Comparison of ENCODE assay signal across 2 cellular contexts in genomic region chr15:80153900-80154299, GRCh38.
TF ChIP-seq lines count a peak whose summit lies in the region.

No MANE protein-coding gene starts in this region.

TF ChIP-seq in IMR-90, 13 proteins besides CTCF, POLR2A, EP300 and RAD21:
- no peak for TF ChIP-seq RFX5 (IDR thresholded peaks at IDR 0.05; ENCODE audit: low read depth, low read length)
- no peak for TF ChIP-seq CEBPB (IDR thresholded peaks at IDR 0.05; ENCODE audit: low read depth, low read length)
- no peak for TF ChIP-seq BHLHE40 (IDR thresholded peaks at IDR 0.05; ENCODE audit: low read depth, low read length)
- TF ChIP-seq CHD1 (IDR thresholded peaks at IDR 0.05; ENCODE audit: low read depth, low read length) = no peak
- no peak for TF ChIP-seq MAZ (IDR thresholded peaks at IDR 0.05; ENCODE audit: borderline replicate concordance, low read depth, low read length)
- no peak for TF ChIP-seq RCOR1 (IDR thresholded peaks at IDR 0.05; ENCODE audit: insufficient replicate concordance, low read length)
- TF ChIP-seq ELK1 (IDR thresholded peaks at IDR 0.05; ENCODE audit: borderline replicate concordance, low read depth, low read length) = no peak
- TF ChIP-seq NFE2L2 (IDR thresholded peaks at IDR 0.05; ENCODE audit: low read depth, low read length) = no peak
- TF ChIP-seq FOS (IDR thresholded peaks at IDR 0.05; ENCODE audit: low read depth, low read length) = no peak
- TF ChIP-seq SMC3 (IDR thresholded peaks at IDR 0.05; ENCODE audit: low read depth, low read length) = no peak
- no peak for TF ChIP-seq USF2 (IDR thresholded peaks at IDR 0.05; ENCODE audit: low read depth, low read length)
- TF ChIP-seq MXI1 (IDR thresholded peaks at IDR 0.05; ENCODE audit: borderline replicate concordance, low read depth, low read length) = no peak
- no peak for TF ChIP-seq MAFK (IDR thresholded peaks at IDR 0.05; ENCODE audit: low read depth, low read length)

TF ChIP-seq in GM12878, 131 proteins besides CTCF, POLR2A, EP300 and RAD21:
- no peak for TF ChIP-seq PKNOX1 (IDR thresholded peaks at IDR 0.05)
- 0 out of 2 replicates have a peak, but pooled peaks have one; percentile 22 for TF ChIP-seq EED (IDR thresholded peaks at IDR 0.05; ENCODE audit: low read depth)
- TF ChIP-seq SPI1 (IDR thresholded peaks at IDR 0.05; ENCODE audit: borderline replicate concordance, insufficient read depth, low read depth, low read length) = no peak
- TF ChIP-seq RUNX3 (IDR thresholded peaks at IDR 0.05; ENCODE audit: low read length) = peak; percentile 70
